Comparison of ENCODE assay signal across 8 cellular contexts in genomic region chr7:80659120-80660055, GRCh38. TPM values are rescaled to one million over a fixed set of nuclear protein-coding genes. Genes with fewer than 3 reads are reported as not detected.
DNase-seq lines count a peak whose midpoint lies in the region; TF ChIP-seq lines count a peak whose summit lies in the region.

No MANE protein-coding gene starts in this region.

- no peaks in the 10 kb centered on the region for H3K79me1 ChIP-seq in H9 (ENCODE audit: insufficient read depth, low read depth, low read length, poor library complexity, severe bottlenecking)

- H3K79me2 ChIP-seq in H9 (ENCODE audit: insufficient read depth, low read length): no peaks in the 10 kb centered on the region

- no peak overlapping the region for H4K8ac ChIP-seq in H9 (replicated peaks; ENCODE audit: insufficient read length, low read depth, low read length)

- no peak overlapping the region for H2AFZ ChIP-seq in H9 (ENCODE audit: low read length)

- H3K27ac Mint-ChIP-seq in H9: no peak overlapping the region
- no peak overlapping the region for H3K27ac Mint-ChIP-seq in activated CD4-positive, alpha-beta T cell treated with anti-CD3 and anti-CD28 coated beads, Interleukin-2, amount 10 ng/mL, durations not matched to agents 24 days and 14 days

- no peaks in the 10 kb centered on the region for H3K27me3 Mint-ChIP-seq in H9 (ENCODE audit: low read depth)
- H3K27me3 Mint-ChIP-seq in activated CD4-positive, alpha-beta T cell treated with anti-CD3 and anti-CD28 coated beads, Interleukin-2, amount 10 ng/mL, durations not matched to agents 24 days and 14 days: no peaks in the 10 kb centered on the region

- TF ChIP-seq CTCF in H9 (conservative IDR thresholded peaks at IDR 0.05): peak; percentile 78

- H3K9ac ChIP-seq in H9 (ENCODE audit: extremely low read depth, insufficient read length, low read length): no peak overlapping the region

- H4K20me1 ChIP-seq in H9 (ENCODE audit: control insufficient read depth, insufficient read depth, insufficient read length): no peaks in the 10 kb centered on the region

- H3K23ac ChIP-seq in H9 (ENCODE audit: insufficient read length, low read depth, low read length): no peak overlapping the region

- no peak overlapping the region for H3K4me3 Mint-ChIP-seq in H9
- no peak overlapping the region for H3K4me3 Mint-ChIP-seq in activated CD4-positive, alpha-beta T cell treated with anti-CD3 and anti-CD28 coated beads, Interleukin-2, amount 10 ng/mL, durations not matched to agents 24 days and 14 days

- no peak overlapping the region for H3K27ac ChIP-seq in H9 (ENCODE audit: insufficient read length, low read depth, low read length)

- no peak overlapping the region for H3K4ac ChIP-seq in H9 (ENCODE audit: low read depth, low read length)

- no peaks in the 10 kb centered on the region for H3K4me1 ChIP-seq in H9 (ENCODE audit: insufficient read depth, low read length)

- no peak overlapping the region for H2AK5ac ChIP-seq in H9 (ENCODE audit: insufficient read length, low read length)

- H2BK15ac ChIP-seq in H9 (ENCODE audit: low read depth, low read length): no peak overlapping the region

- H3K18ac ChIP-seq in H9 (ENCODE audit: insufficient read length, low read depth, low read length): no peak overlapping the region

- no peak overlapping the region for H2BK12ac ChIP-seq in H9 (ENCODE audit: insufficient read length, low read depth, low read length)

- WGBS in H9 (ENCODE audit: extremely low coverage, insufficient read length, low lambda C conversion rate): no CpG with 5 or more reads among the region's 3 CpGs

- peak; percentile 48 for DNase-seq in EL
- DNase-seq in H9: no peak
- DNase-seq in NCI-H345 treated with DMSO at 0.1 percent for 48 hours (lab: John Stamatoyannopoulos, UW; ENCODE audit: unreplicated experiment): peak; percentile 27
- peak; percentile 4 for DNase-seq in cerebellum (ENCODE audit: low spot score)
- DNase-seq in midbrain (lab: John Stamatoyannopoulos, UW): peak; percentile 3
- no peak for DNase-seq in activated CD4-positive, alpha-beta T cell treated with anti-CD3 and anti-CD28 coated beads, Interleukin-2, amount 50 U/mL, for 1 hour
- no peak for DNase-seq in activated CD4-positive, alpha-beta T cell treated with anti-CD3 and anti-CD28 coated beads, Interleukin-2, amount 10 ng/mL, durations not matched to agents 24 days and 14 days
- DNase-seq in activated CD4-positive, alpha-beta T cell treated with anti-CD3 and anti-CD28 coated beads, Interleukin-2, amount 50 U/mL, for 48 hours: no peak

- intact Hi-C loops in activated CD4-positive, alpha-beta T cell treated with anti-CD3 and anti-CD28 coated beads, Interleukin-2, amount 10 ng/mL, durations not matched to agents 24 days and 14 days (cut with micrococcal nuclease): loop anchor here (10.0 kb wide), 1 partner anchor 605 kb away; no protein-coding TSS in a partner anchor

- no peaks in the 10 kb centered on the region for H3K36me3 Mint-ChIP-seq in H9 (ENCODE audit: insufficient read depth in 1 of 3, low read depth in 3 of 3)
- no peaks in the 10 kb centered on the region for H3K36me3 Mint-ChIP-seq in activated CD4-positive, alpha-beta T cell treated with anti-CD3 and anti-CD28 coated beads, Interleukin-2, amount 10 ng/mL, durations not matched to agents 24 days and 14 days (ENCODE audit: low read depth)

- H4K91ac ChIP-seq in H9 (ENCODE audit: insufficient read length, low read depth, low read length): no peak overlapping the region

- H2BK120ac ChIP-seq in H9 (ENCODE audit: low read depth, low read length, poor library complexity, severe bottlenecking): no peak overlapping the region

- H3K14ac ChIP-seq in H9 (ENCODE audit: insufficient read depth, low read length): no peak overlapping the region

- no peak overlapping the region for H2BK20ac ChIP-seq in H9 (ENCODE audit: low read depth, low read length, poor library complexity, severe bottlenecking)

- H3T11ph ChIP-seq in H9 (ENCODE audit: low read length): no peak overlapping the region

- no peaks in the 10 kb centered on the region for H3K23me2 ChIP-seq in H9 (ENCODE audit: insufficient read length, low read depth, low read length, poor library complexity, severe bottlenecking)

- H3K56ac ChIP-seq in H9 (ENCODE audit: insufficient read length, low read depth, low read length): no peak overlapping the region

- no peak overlapping the region for H4K5ac ChIP-seq in H9 (ENCODE audit: insufficient read length, low read depth, low read length)

- no peaks in the 10 kb centered on the region for H3K4me1 Mint-ChIP-seq in H9
- no peaks in the 10 kb centered on the region for H3K4me1 Mint-ChIP-seq in activated CD4-positive, alpha-beta T cell treated with anti-CD3 and anti-CD28 coated beads, Interleukin-2, amount 10 ng/mL, durations not matched to agents 24 days and 14 days

- no peaks in the 10 kb centered on the region for H3K9me3 ChIP-seq in H9 (ENCODE audit: control insufficient read depth, low read depth, low read length)

- no peaks in the 10 kb centered on the region for H3K9me3 Mint-ChIP-seq in H9
- H3K9me3 Mint-ChIP-seq in activated CD4-positive, alpha-beta T cell treated with anti-CD3 and anti-CD28 coated beads, Interleukin-2, amount 10 ng/mL, durations not matched to agents 24 days and 14 days: no peaks in the 10 kb centered on the region

- no peak overlapping the region for H3K4me2 ChIP-seq in H9 (ENCODE audit: insufficient read depth, insufficient read length, low read length)

- H2BK5ac ChIP-seq in H9 (ENCODE audit: insufficient read length, low read length): no peak overlapping the region

- H3K27me3 ChIP-seq in H9 (ENCODE audit: insufficient read depth, low read length): no peaks in the 10 kb centered on the region

RNA-seq across cellular contexts. Expression of gene CD36, which starts 20.9 kb away (rescaled TPM):
- total RNA-seq in H9 (2021) (0.28 TPM in 1 of 2 replicates, not detected in the other), cerebellum (32.1 TPM)
- not detected in 2 replicates for total RNA-seq in activated CD4-positive, alpha-beta T cell treated with anti-CD3 and anti-CD28 coated beads, Interleukin-2, amount 10 ng/mL, durations not matched to agents 24 days and 14 days

Comparison
In these comparisons a context has a peak if more than half of its experiments do, and no peak if none do; other contexts are left out.
1. DNase-seq: peak in EL (single experiment), NCI-H345 treated with DMSO at 0.1 percent for 48 hours (single experiment), cerebellum (single experiment) and midbrain (single experiment); none in H9 (single experiment), activated CD4-positive, alpha-beta T cell treated with anti-CD3 and anti-CD28 coated beads, Interleukin-2, amount 50 U/mL, for 1 hour (single experiment), activated CD4-positive, alpha-beta T cell treated with anti-CD3 and anti-CD28 coated beads, Interleukin-2, amount 10 ng/mL, durations not matched to agents 24 days and 14 days (single experiment) and activated CD4-positive, alpha-beta T cell treated with anti-CD3 and anti-CD28 coated beads, Interleukin-2, amount 50 U/mL, for 48 hours (0 of 2).
2. RNA of gene CD36, which starts 20.9 kb away (total RNA-seq): 32.1 TPM in cerebellum (single experiment); 0.28 TPM in H9 and not detected in activated CD4-positive, alpha-beta T cell treated with anti-CD3 and anti-CD28 coated beads, Interleukin-2, amount 10 ng/mL, durations not matched to agents 24 days and 14 days; every median in the first group is over 10 times any median in the second.